In genomic region chr3:171330936-171331335, GRCh38 we compare ENCODE assay signal across 18 cellular contexts.
"Had no signal": no experiment of that assay in that cellular context is flagged by ENCODE, and none has a peak within 500 bp of the region (broad histone marks: within the 10 kb centered on the region; RNA-seq: fewer than 3 reads in every experiment).

No MANE protein-coding gene starts in this region.

- H3K4me3 ChIP-seq: adrenal gland, pancreas, thoracic aorta had no signal

- H3K36me3 ChIP-seq: adrenal gland, neutrophil, pancreas, thoracic aorta had no signal

- H3K9me3 ChIP-seq: adrenal gland, neutrophil, pancreas, thoracic aorta had no signal

- H3K4me3 Mint-ChIP-seq: stimulated activated memory B cell treated with anti-CD40 and anti-IgM and Interleukin-4, amounts not matched to agents 10 μg/mL and 1 μg/mL and 100 μg/mL, for 72 hours had no signal

- H3K27ac ChIP-seq: adrenal gland, neutrophil, pancreas, thoracic aorta had no signal

- DNase-seq: activated effector memory CD4-positive, alpha-beta T cell treated with anti-CD3 and anti-CD28 coated beads, Interleukin-2, amount 50 U/mL, for 16 hours; activated T-cell treated with anti-CD3 and anti-CD28 coated beads, Interleukin-2, amount 50 U/mL, for 72 hours; adrenal gland; foreskin fibroblast; immature natural killer cell; kidney glomerular epithelial cell; left ventricle myocardium superior; naive thymus-derived CD4-positive, alpha-beta T cell; pancreas; stimulated activated CD4-positive, alpha-beta T cell treated with anti-CD3 and anti-CD28 coated beads, Interleukin-4, amount 100 ng/mL, for 24 hours; T-helper 1 cell; T1000 had no signal

- H3K27me3 ChIP-seq: adrenal gland, neutrophil, pancreas had no signal

- ATAC-seq: activated naive CD4-positive, alpha-beta T cell treated with anti-CD3 and anti-CD28 coated beads, Interleukin-2, amount 50 U/mL, for 72 hours; activated T-cell treated with anti-CD3 and anti-CD28 coated beads, Interleukin-2, amount 50 U/mL, for 72 hours; left ventricle myocardium superior; naive thymus-derived CD4-positive, alpha-beta T cell; pancreas; sciatic nerve; SK-N-SH treated with all-trans-retinoic acid at 6 μM for 48 hours; stimulated activated memory B cell treated with anti-CD40 and anti-IgM and Interleukin-4, amounts not matched to agents 10 μg/mL and 1 μg/mL and 100 μg/mL, for 72 hours had no signal

- H3K27me3 Mint-ChIP-seq: naive thymus-derived CD4-positive, alpha-beta T cell; stimulated activated memory B cell treated with anti-CD40 and anti-IgM and Interleukin-4, amounts not matched to agents 10 μg/mL and 1 μg/mL and 100 μg/mL, for 72 hours had no signal

- H3K9me3 Mint-ChIP-seq: activated naive CD4-positive, alpha-beta T cell treated with anti-CD3 and anti-CD28 coated beads, Interleukin-2, amount 50 U/mL, for 72 hours; immature natural killer cell; naive thymus-derived CD4-positive, alpha-beta T cell; stimulated activated memory B cell treated with anti-CD40 and anti-IgM and Interleukin-4, amounts not matched to agents 10 μg/mL and 1 μg/mL and 100 μg/mL, for 72 hours had no signal

- H3K36me3 Mint-ChIP-seq: activated naive CD4-positive, alpha-beta T cell treated with anti-CD3 and anti-CD28 coated beads, Interleukin-2, amount 50 U/mL, for 72 hours; immature natural killer cell; stimulated activated memory B cell treated with anti-CD40 and anti-IgM and Interleukin-4, amounts not matched to agents 10 μg/mL and 1 μg/mL and 100 μg/mL, for 72 hours had no signal

- H3K27ac Mint-ChIP-seq: activated naive CD4-positive, alpha-beta T cell treated with anti-CD3 and anti-CD28 coated beads, Interleukin-2, amount 50 U/mL, for 72 hours; activated T-cell treated with anti-CD3 and anti-CD28 coated beads, Interleukin-2, amount 50 U/mL, for 72 hours; stimulated activated memory B cell treated with anti-CD40 and anti-IgM and Interleukin-4, amounts not matched to agents 10 μg/mL and 1 μg/mL and 100 μg/mL, for 72 hours had no signal
